2 cellular contexts compared by ENCODE assay signal in genomic region chr1:23200885-23201284, GRCh38.
TF ChIP-seq lines count a peak whose summit lies in the region.

No MANE protein-coding gene starts in this region.

TF ChIP-seq in HCT116, 20 proteins besides CTCF, POLR2A, EP300 and RAD21:
- TF ChIP-seq EGR1 (IDR thresholded peaks at IDR 0.05; ENCODE audit: low read depth) (no peak), ELF1 (IDR thresholded peaks at IDR 0.05; ENCODE audit: borderline replicate concordance, low read depth) (no peak), SP1 (IDR thresholded peaks at IDR 0.05; ENCODE audit: low read depth) (0 out of 2 replicates have a peak, but pooled peaks have one; percentile 12), EZH2phosphoT487 (IDR thresholded peaks at IDR 0.05; ENCODE audit: borderline replicate concordance) (no peak), ZFX (IDR thresholded peaks at IDR 0.05) (no peak), REST (IDR thresholded peaks at IDR 0.05; ENCODE audit: low read depth) (no peak)

TF ChIP-seq in K562, 482 proteins besides CTCF, POLR2A, EP300 and RAD21:
- no peak for TF ChIP-seq ADNP (tag; IDR thresholded peaks at IDR 0.05)
- TF ChIP-seq RBM34 (IDR thresholded peaks at IDR 0.05; ENCODE audit: borderline replicate concordance, insufficient read depth, low read length): no peak
- no peak for TF ChIP-seq RBM39 (optimal IDR thresholded peaks at IDR 0.05; ENCODE audit: low read depth, low read length)
- TF ChIP-seq USF1 (CRISPR knock-in tag; IDR thresholded peaks at IDR 0.05): peak; percentile 91
- TF ChIP-seq PKNOX1 (IDR thresholded peaks at IDR 0.05): peak; percentile 65
- no peak for TF ChIP-seq DLX4 (CRISPR knock-in tag; IDR thresholded peaks at IDR 0.05)
- no peak for TF ChIP-seq ZNF398 (CRISPR knock-in tag; IDR thresholded peaks at IDR 0.05)
- TF ChIP-seq ZNF316 (IDR thresholded peaks at IDR 0.05): no peak
- no peak for TF ChIP-seq SRSF7 (optimal IDR thresholded peaks at IDR 0.05; ENCODE audit: low read depth, low read length)
- TF ChIP-seq BRF2 (IDR thresholded peaks at IDR 0.05; ENCODE audit: borderline replicate concordance, insufficient read depth, insufficient read length): no peak
- no peak for TF ChIP-seq FOXP1 (CRISPR knock-in tag; IDR thresholded peaks at IDR 0.05)
- TF ChIP-seq RAD51 (IDR thresholded peaks at IDR 0.05; ENCODE audit: borderline replicate concordance, low read depth): peak; percentile 68; the same call in 1 of the 2 replicates
- no peak for TF ChIP-seq SMARCC2 (IDR thresholded peaks at IDR 0.05; ENCODE audit: low read depth)
- peak; percentile 17 for TF ChIP-seq NFYB (IDR thresholded peaks at IDR 0.05; ENCODE audit: extremely low read depth, insufficient read length)
- peak; percentile 15 for TF ChIP-seq FOS (IDR thresholded peaks at IDR 0.05; ENCODE audit: extremely low read depth, insufficient read length)
- no peak for TF ChIP-seq JUNB (CRISPR knock-in tag; conservative IDR thresholded peaks at IDR 0.05)
- peak; percentile 87 for TF ChIP-seq USF2 (CRISPR knock-in tag; IDR thresholded peaks at IDR 0.05)
- no peak for TF ChIP-seq KHSRP (IDR thresholded peaks at IDR 0.05)
- no peak for TF ChIP-seq NKRF (IDR thresholded peaks at IDR 0.05; ENCODE audit: borderline replicate concordance)
- no peak for TF ChIP-seq ESRRB (CRISPR knock-in tag; IDR thresholded peaks at IDR 0.05; ENCODE audit: borderline replicate concordance)
- TF ChIP-seq KLF6 (CRISPR knock-in tag; IDR thresholded peaks at IDR 0.05; ENCODE audit: borderline replicate concordance): no peak
- TF ChIP-seq RBBP5 (IDR thresholded peaks at IDR 0.05; ENCODE audit: borderline replicate concordance, insufficient read depth, low read length, poor library complexity, severe bottlenecking): no peak
- TF ChIP-seq ETS2 (tag; IDR thresholded peaks at IDR 0.05; ENCODE audit: borderline replicate concordance, poor library complexity, severe bottlenecking): no peak
- no peak for TF ChIP-seq ERF (CRISPR knock-in tag; IDR thresholded peaks at IDR 0.05)
- no peak for TF ChIP-seq BRF1 (IDR thresholded peaks at IDR 0.05; ENCODE audit: borderline replicate concordance, extremely low read depth, insufficient read length)
- no peak for TF ChIP-seq NFATC3 (IDR thresholded peaks at IDR 0.05)
- no peak for TF ChIP-seq DMBX1 (CRISPR knock-in tag; IDR thresholded peaks at IDR 0.05; ENCODE audit: borderline replicate concordance)
- TF ChIP-seq NFXL1 (CRISPR knock-in tag; IDR thresholded peaks at IDR 0.05): no peak
- TF ChIP-seq MLX (CRISPR knock-in tag; conservative IDR thresholded peaks at IDR 0.05): no peak
- no peak for TF ChIP-seq ELF4 (CRISPR knock-in tag; IDR thresholded peaks at IDR 0.05)
- no peak for TF ChIP-seq ZNF282 (CRISPR knock-in tag; IDR thresholded peaks at IDR 0.05)
- no peak for TF ChIP-seq ZNF717 (CRISPR knock-in tag; IDR thresholded peaks at IDR 0.05)
- TF ChIP-seq HES1 (IDR thresholded peaks at IDR 0.05; ENCODE audit: low read depth): no peak
- no peak for TF ChIP-seq KDM5B (IDR thresholded peaks at IDR 0.05; ENCODE audit: insufficient replicate concordance, low read depth, low read length)
- no peak for TF ChIP-seq CBX1 (IDR thresholded peaks at IDR 0.05; ENCODE audit: low read depth)
- TF ChIP-seq GABPB2 (CRISPR knock-in tag; conservative IDR thresholded peaks at IDR 0.05): no peak
- no peak for TF ChIP-seq CBX3 (IDR thresholded peaks at IDR 0.05; ENCODE audit: borderline replicate concordance in 1 of 2, low read length in 2 of 2)
- TF ChIP-seq RHOXF2B (CRISPR knock-in tag; conservative IDR thresholded peaks at IDR 0.05): no peak
- TF ChIP-seq SRSF3 (IDR thresholded peaks at IDR 0.05; ENCODE audit: insufficient read depth, low read length): no peak
- TF ChIP-seq SP1 (CRISPR knock-in tag; IDR thresholded peaks at IDR 0.05): no peak
- TF ChIP-seq ASH1L (IDR thresholded peaks at IDR 0.05; ENCODE audit: borderline replicate concordance, low read depth, partially characterized antibody): peak; percentile 36
- TF ChIP-seq NUFIP1 (IDR thresholded peaks at IDR 0.05; ENCODE audit: partially characterized antibody): no peak
